In genomic region chr7:48224042-48224441, GRCh38 we compare ENCODE assay signal across 29 cellular contexts. TPM values are rescaled to one million over a fixed set of nuclear protein-coding genes. Genes with fewer than 3 reads are reported as not detected.
"Had no signal": no experiment of that assay in that cellular context is flagged by ENCODE, and none has a peak within 500 bp of the region (broad histone marks: within the 10 kb centered on the region; RNA-seq: fewer than 3 reads in every experiment).

No MANE protein-coding gene starts in this region.

- H3K27me3 ChIP-seq: left lung, neural progenitor cell, ovary, right atrium auricular region, right lobe of liver, stomach, testis, thyroid gland, transverse colon, upper lobe of left lung, vagina had no signal

- H3K4me2 ChIP-seq: neural progenitor cell, smooth muscle cell had no signal

- H3K9me3 Mint-ChIP-seq: immature natural killer cell, nephron progenitor cell, neural progenitor cell had no signal

- H3K4me1 Mint-ChIP-seq: immature natural killer cell; natural killer cell; nephron progenitor cell; neural progenitor cell; stimulated activated naive B cell treated with anti-CD40 and anti-IgM and Interleukin-4, amounts not matched to agents 10 μg/mL and 1 μg/mL and 100 μg/mL, for 72 hours had no signal

- H3K4me1 ChIP-seq: left lung, lower lobe of right lung, neural progenitor cell, right atrium auricular region, right lobe of liver, stomach, testis, thyroid gland, transverse colon, upper lobe of left lung, vagina had no signal

- H2AFZ ChIP-seq: neural progenitor cell had no signal

- ATAC-seq: left colon; left lung; lower lobe of right lung; natural killer cell; right lobe of liver; stimulated activated naive B cell treated with anti-CD40 and anti-IgM and Interleukin-4, amounts not matched to agents 10 μg/mL and 1 μg/mL and 100 μg/mL, for 72 hours; stimulated activated naive CD8-positive, alpha-beta T cell treated with anti-CD3 and anti-CD28 coated beads, Interleukin-15, Interleukin-2, amounts not matched to agents 100 U/mL and 50 U/mL, for 24 hours had no signal

- H3K27me3 Mint-ChIP-seq: stimulated activated naive B cell treated with anti-CD40 and anti-IgM and Interleukin-4, amounts not matched to agents 10 μg/mL and 1 μg/mL and 100 μg/mL, for 72 hours had no signal

- FAIRE-seq: islet of Langerhans, kidney had no signal

- DNase-seq: immature natural killer cell; kidney; left colon; left lung; lower lobe of right lung; mammary epithelial cell; mesenchymal stem cell; natural killer cell; nephron progenitor cell; ovary; right lobe of liver; stimulated activated CD4-positive, alpha-beta T cell treated with anti-CD3 and anti-CD28 coated beads, Interleukin-1b, Interleukin-23, amount 100 ng/mL, for 48 hours; stimulated activated CD4-positive, alpha-beta T cell treated with anti-CD3 and anti-CD28 coated beads, Interleukin-2, amount 100 ng/mL, for 48 hours; stimulated activated CD4-positive, alpha-beta T cell treated with anti-CD3 and anti-CD28 coated beads, Interleukin-4, amount 100 ng/mL, for 4 hours; stimulated activated CD8-positive, alpha-beta memory T cell treated with anti-CD3 and anti-CD28 coated beads, Interleukin-4, amount 100 ng/mL, for 48 hours; stimulated activated naive B cell treated with anti-CD40 and anti-IgM and Interleukin-4, amounts not matched to agents 10 μg/mL and 1 μg/mL and 100 μg/mL, for 72 hours; stimulated activated naive CD8-positive, alpha-beta T cell treated with anti-CD3 and anti-CD28 coated beads, Interleukin-15, Interleukin-2, amounts not matched to agents 100 U/mL and 50 U/mL, for 24 hours; stomach; testis; thyroid gland; transverse colon; upper lobe of left lung had no signal

- H3K27ac Mint-ChIP-seq: immature natural killer cell; natural killer cell; nephron progenitor cell; neural progenitor cell; progenitor cell of endocrine pancreas; stimulated activated naive B cell treated with anti-CD40 and anti-IgM and Interleukin-4, amounts not matched to agents 10 μg/mL and 1 μg/mL and 100 μg/mL, for 72 hours had no signal

- H3K9me3 ChIP-seq: left lung, lower lobe of right lung, ovary, right atrium auricular region, right lobe of liver, stomach, testis, thyroid gland, transverse colon, upper lobe of left lung, vagina had no signal

- H3K4me3 Mint-ChIP-seq: immature natural killer cell; natural killer cell; nephron progenitor cell; neural progenitor cell; stimulated activated naive B cell treated with anti-CD40 and anti-IgM and Interleukin-4, amounts not matched to agents 10 μg/mL and 1 μg/mL and 100 μg/mL, for 72 hours had no signal

- H3K27ac ChIP-seq: left lung, lower lobe of right lung, neural progenitor cell, ovary, right atrium auricular region, right lobe of liver, stomach, testis, thyroid gland, transverse colon, upper lobe of left lung, vagina had no signal

- H3K36me3 ChIP-seq: lower lobe of right lung, neural progenitor cell, ovary, right atrium auricular region, right lobe of liver, stomach, thyroid gland, transverse colon, upper lobe of left lung, vagina had no signal

- H3K9ac ChIP-seq: neural progenitor cell had no signal

- H3K4me3 ChIP-seq: left lung, lower lobe of right lung, neural progenitor cell, ovary, right atrium auricular region, right lobe of liver, smooth muscle cell, stomach, testis, thyroid gland, transverse colon, upper lobe of left lung, vagina had no signal

- H3K36me3 Mint-ChIP-seq: immature natural killer cell; natural killer cell; neural progenitor cell; stimulated activated naive B cell treated with anti-CD40 and anti-IgM and Interleukin-4, amounts not matched to agents 10 μg/mL and 1 μg/mL and 100 μg/mL, for 72 hours had no signal

RNA-seq across cellular contexts. Expression of gene ABCA13, which starts 52.8 kb away (rescaled TPM):
- total RNA-seq: pulmonary artery endothelial cell, right atrium auricular region, smooth muscle cell had no signal
- polyA plus RNA-seq: immature natural killer cell, smooth muscle cell had no signal
